ENCODE assay signal across 12 cellular contexts in genomic region chr6:41374618-41375590, GRCh38. TPM values are rescaled to one million over a fixed set of nuclear protein-coding genes. Genes with fewer than 3 reads are reported as not detected.
DNase-seq lines count a peak whose midpoint lies in the region; ATAC-seq and TF ChIP-seq lines count a peak whose summit lies in the region.
"Had no signal": no experiment of that assay in that cellular context is flagged by ENCODE, and none has a peak within 500 bp of the region (broad histone marks: within the 10 kb centered on the region; RNA-seq: fewer than 3 reads in every experiment).

No MANE protein-coding gene starts in this region.

- H3K27me3 ChIP-seq in cardiac muscle cell, result peaks cover 100% of the 10 kb centered on the region

- peak overlapping the region; percentile 42 for H3K4me3 Mint-ChIP-seq in activated T-helper 17 cell treated with anti-CD3 and anti-CD28 coated beads, Interleukin-2, amount 50 U/mL, for 72 hours
- peak overlapping the region; percentile 14 to 63 for H3K4me3 Mint-ChIP-seq in stimulated activated naive CD8-positive, alpha-beta T cell treated with anti-CD3 and anti-CD28 coated beads, Interleukin-15, amount 100 ng/mL, for 72 hours

- peak overlapping the region; percentile 12 for H3K4me3 ChIP-seq in cardiac muscle cell

- TF ChIP-seq CTCF in cardiac muscle cell (IDR thresholded peaks at IDR 0.05; ENCODE audit: low read depth, low read length), result no peak

- H3K4me1 Mint-ChIP-seq in activated T-helper 17 cell treated with anti-CD3 and anti-CD28 coated beads, Interleukin-2, amount 50 U/mL, for 72 hours, result peaks cover 16% of the 10 kb centered on the region
- H3K4me1 Mint-ChIP-seq in stimulated activated naive CD8-positive, alpha-beta T cell treated with anti-CD3 and anti-CD28 coated beads, Interleukin-15, amount 100 ng/mL, for 72 hours, result peaks cover 42% of the 10 kb centered on the region

- H3K27ac ChIP-seq in cardiac muscle cell, result no peak overlapping the region
- H3K27ac ChIP-seq: C4-2B had no signal

- intact Hi-C loops in left ventricle myocardium superior (cut with micrococcal nuclease), result no loop called here

- peaks cover 6% of the 10 kb centered on the region for H3K36me3 Mint-ChIP-seq in activated T-helper 17 cell treated with anti-CD3 and anti-CD28 coated beads, Interleukin-2, amount 50 U/mL, for 72 hours (ENCODE audit: low read depth)

- H3K27ac Mint-ChIP-seq in activated T-helper 17 cell treated with anti-CD3 and anti-CD28 coated beads, Interleukin-2, amount 50 U/mL, for 72 hours, result no peak overlapping the region
- no peak overlapping the region for H3K27ac Mint-ChIP-seq in stimulated activated naive CD8-positive, alpha-beta T cell treated with anti-CD3 and anti-CD28 coated beads, Interleukin-15, amount 100 ng/mL, for 72 hours

- no peaks in the 10 kb centered on the region for H3K9me3 ChIP-seq in cardiac muscle cell (ENCODE audit: low read depth)

- no peak for ATAC-seq in left ventricle myocardium superior
- ATAC-seq in activated T-helper 17 cell treated with anti-CD3 and anti-CD28 coated beads, Interleukin-2, amount 50 U/mL, for 72 hours (replicated peaks), result no peak
- no peak for ATAC-seq in stimulated activated naive CD8-positive, alpha-beta T cell treated with anti-CD3 and anti-CD28 coated beads, Interleukin-15, amount 100 ng/mL, for 72 hours
- no peak for ATAC-seq in GM18511 (IDR thresholded peaks at IDR 0.05; ENCODE audit: unreplicated experiment)
- ATAC-seq: activated naive CD4-positive, alpha-beta T cell treated with anti-CD3 and anti-CD28 coated beads, Interleukin-2, amount 50 U/mL, for 72 hours had no signal

- H3K9me3 Mint-ChIP-seq in activated T-helper 17 cell treated with anti-CD3 and anti-CD28 coated beads, Interleukin-2, amount 50 U/mL, for 72 hours, result no peaks in the 10 kb centered on the region
- H3K9me3 Mint-ChIP-seq in stimulated activated naive CD8-positive, alpha-beta T cell treated with anti-CD3 and anti-CD28 coated beads, Interleukin-15, amount 100 ng/mL, for 72 hours, result no peaks in the 10 kb centered on the region
- H3K9me3 Mint-ChIP-seq: activated naive CD4-positive, alpha-beta T cell treated with anti-CD3 and anti-CD28 coated beads, Interleukin-2, amount 50 U/mL, for 72 hours had no signal

- H3K27me3 Mint-ChIP-seq in activated T-helper 17 cell treated with anti-CD3 and anti-CD28 coated beads, Interleukin-2, amount 50 U/mL, for 72 hours, result peaks cover 68% of the 10 kb centered on the region
- H3K27me3 Mint-ChIP-seq in stimulated activated naive CD8-positive, alpha-beta T cell treated with anti-CD3 and anti-CD28 coated beads, Interleukin-15, amount 100 ng/mL, for 72 hours, result peaks cover 92% of the 10 kb centered on the region

- H3K36me3 ChIP-seq in cardiac muscle cell, result no peaks in the 10 kb centered on the region

- peaks cover 27% of the 10 kb centered on the region for H3K4me1 ChIP-seq in cardiac muscle cell (ENCODE audit: low read depth)

- peak in 1 of 2 donors; percentile 60 for DNase-seq in cardiac muscle cell (ENCODE audit: low read depth in 1 of 2, low spot score in 1 of 2)
- no peak for DNase-seq in left ventricle myocardium superior
- DNase-seq in left kidney (ENCODE audit: low read depth, low spot score), result peak; percentile 73
- DNase-seq in stimulated activated naive CD8-positive, alpha-beta T cell treated with anti-CD3 and anti-CD28 coated beads, Interleukin-15, amount 100 ng/mL, for 72 hours, result no peak
- no peak for DNase-seq in SHP77 treated with DMSO at 0.1 percent for 48 hours (lab: John Stamatoyannopoulos, UW)
- no peak for DNase-seq in NCI-H2171 treated with DMSO at 0.1 percent for 48 hours (lab: John Stamatoyannopoulos, UW)
- DNase-seq: kidney had no signal

RNA-seq across cellular contexts. Expression of gene NCR2, which starts 39.5 kb away (rescaled TPM):
- not detected in 2 replicates for total RNA-seq in cardiac muscle cell
- not detected in 2 replicates for polyA plus RNA-seq in cardiac muscle cell
- total RNA-seq in left ventricle myocardium superior, result not detected
- total RNA-seq in activated T-helper 17 cell treated with anti-CD3 and anti-CD28 coated beads, Interleukin-2, amount 50 U/mL, for 72 hours, result not detected
- total RNA-seq: activated naive CD4-positive, alpha-beta T cell treated with anti-CD3 and anti-CD28 coated beads, Interleukin-2, amount 50 U/mL, for 72 hours; kidney; renal cortical epithelial cell had no signal
